In the genomic region with DNA sequence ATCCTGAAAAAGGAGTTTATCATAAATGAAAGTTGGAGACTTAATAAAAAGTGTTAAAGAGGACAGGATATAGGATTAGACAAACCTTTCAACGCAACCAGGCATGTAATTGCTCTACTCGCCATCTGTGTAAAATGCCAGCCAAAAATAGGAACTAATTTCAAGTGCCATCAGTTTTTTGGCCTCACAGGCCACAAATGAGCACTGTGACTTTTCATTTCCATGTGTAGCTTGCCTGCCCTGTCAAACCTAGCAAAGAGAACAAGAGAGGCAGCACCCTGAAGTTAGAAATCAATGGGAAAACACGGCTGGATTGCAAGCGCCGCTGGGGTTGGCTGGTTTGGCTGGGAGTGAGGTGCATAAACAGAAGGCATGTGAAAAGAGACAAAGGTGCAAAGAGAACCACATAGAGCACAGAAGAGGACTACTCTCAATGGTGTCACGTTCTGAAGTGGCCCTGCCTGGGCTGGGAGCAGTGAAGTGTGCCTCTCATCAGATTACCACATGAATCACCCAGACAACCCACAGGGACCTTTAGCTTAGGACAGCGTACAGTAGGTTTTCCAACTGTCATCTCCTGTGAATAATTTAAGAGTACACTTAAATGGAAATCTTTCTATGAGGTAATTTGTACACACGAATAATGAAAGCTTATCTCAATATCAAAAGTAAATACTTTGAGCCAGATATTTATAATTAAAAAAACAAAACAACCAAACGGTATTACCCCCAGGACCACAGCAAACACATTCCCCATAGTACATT, we compare ENCODE assay signal across 10 cellular contexts.
A peak's percentile ranks its signal among the peaks of the same experiment; 100 is the strongest.
DNase-seq lines count a peak whose midpoint lies in the region; ATAC-seq, FAIRE-seq and TF ChIP-seq lines count a peak whose summit lies in the region.
"Had no signal": no experiment of that assay in that cellular context is flagged by ENCODE, and none has a peak within 500 bp of the region (broad histone marks: within the 10 kb centered on the region; RNA-seq: fewer than 3 reads in every experiment).

No MANE protein-coding gene starts in this region.

- TF ChIP-seq CTCF in glutamatergic neuron (IDR thresholded peaks at IDR 0.05; ENCODE audit: partially characterized antibody, unreplicated experiment) (no peak), PC-3 (conservative IDR thresholded peaks at IDR 0.05; ENCODE audit: low read depth, low read length) (no peak)

- H3K9me3 Mint-ChIP-seq in glutamatergic neuron (ENCODE audit: unreplicated experiment): peaks cover 14% of the 10 kb centered on the region

- H3K79me2 ChIP-seq in PC-3 (ENCODE audit: low read length): no peaks in the 10 kb centered on the region

- H3K9me2 ChIP-seq in PC-3 (replicated peaks; ENCODE audit: low read length): no peaks in the 10 kb centered on the region

- H3F3A ChIP-seq in PC-3 (ENCODE audit: low read length, unreplicated experiment): no peaks in the 10 kb centered on the region

- H3K4me1 ChIP-seq in PC-3 (ENCODE audit: insufficient read depth, low read length): no peaks in the 10 kb centered on the region

- H2AFZ ChIP-seq in PC-3 (ENCODE audit: low read length): no peak overlapping the region

- no peak overlapping the region for H3K4me3 ChIP-seq in PC-3 (ENCODE audit: low read length)

- peak; percentile 71 for ATAC-seq in HG02981 (IDR thresholded peaks at IDR 0.05; ENCODE audit: unreplicated experiment)
- ATAC-seq in PC-3: no peak; the same call in 1 of the 2 replicates

- TF ChIP-seq POLR2A in GM12892 (IDR thresholded peaks at IDR 0.05; ENCODE audit: low read depth, low read length): no peak

- no peaks in the 10 kb centered on the region for H3K27me3 ChIP-seq in PC-3 (ENCODE audit: low read length)

- H3K9ac ChIP-seq in PC-3 (ENCODE audit: low read length): no peak overlapping the region

- H3K4me2 ChIP-seq in PC-3 (ENCODE audit: low read length): no peak overlapping the region

- no peak for FAIRE-seq in GM12892 (lab: Jason Lieb, UNC)
- FAIRE-seq: small intestine had no signal

- POLR2A ChIA-PET in PC-3 (lab: Charles Lee; ENCODE audit: unreplicated experiment): no interaction called here

- peaks cover 12% of the 10 kb centered on the region for H3K27me3 Mint-ChIP-seq in glutamatergic neuron (ENCODE audit: unreplicated experiment)

- no peak overlapping the region for H3K27ac ChIP-seq in PC-3 (ENCODE audit: low read length)

- no peaks in the 10 kb centered on the region for H3K36me3 ChIP-seq in PC-3 (ENCODE audit: low read depth, low read length)

- BruUV-seq in PC-3 (replicated peaks; lab: Mats Ljungman, UMichigan): no TSS peak

- DNase-seq in COLO668 (lab: John Stamatoyannopoulos, UW; ENCODE audit: unreplicated experiment) (peak; percentile 75), NCI-H446 treated with DMSO at 0.1 percent for 48 hours (lab: John Stamatoyannopoulos, UW) (peak; percentile 82), glutamatergic neuron (peak; percentile 35), GM12892 (ENCODE audit: insufficient read length) (no peak), PC-3 (no peak)
- no peak for DNase-seq in activated naive CD4-positive, alpha-beta T cell treated with anti-CD3 and anti-CD28 coated beads, Interleukin-2, amount 50 U/mL, for 16 hours
- DNase-seq in stimulated activated CD4-positive, alpha-beta T cell treated with anti-CD3 and anti-CD28 coated beads, Interleukin-1b, Interleukin-23, amount 100 ng/mL, for 48 hours: no peak
- DNase-seq: activated CD8-positive, alpha-beta memory T cell treated with anti-CD3 and anti-CD28 coated beads, Interleukin-2, amount 50 U/mL, for 4 hours; small intestine had no signal

- no peaks in the 10 kb centered on the region for H3K36me3 Mint-ChIP-seq in glutamatergic neuron (ENCODE audit: unreplicated experiment)

- H3K4me1 Mint-ChIP-seq in glutamatergic neuron (ENCODE audit: low read depth, unreplicated experiment): peaks cover 59% of the 10 kb centered on the region

- CTCF ChIA-PET in PC-3 (lab: Charles Lee): no interaction called here

- intact Hi-C loops in PC-3 (cut with micrococcal nuclease): no loop called here

- peak overlapping the region; percentile 96 for H3K27ac Mint-ChIP-seq in glutamatergic neuron (ENCODE audit: unreplicated experiment)

- no peaks in the 10 kb centered on the region for H3K9me3 ChIP-seq in PC-3 (ENCODE audit: low read length)

- no peaks in the 10 kb centered on the region for H4K20me1 ChIP-seq in PC-3 (ENCODE audit: low read length)

- H3K4me3 Mint-ChIP-seq in glutamatergic neuron (ENCODE audit: unreplicated experiment): peak overlapping the region; percentile 85

Comparison
In these comparisons a context has a peak if more than half of its experiments do, and no peak if none do; other contexts are left out.
1. DNase-seq: peak in COLO668 (single experiment), NCI-H446 treated with DMSO at 0.1 percent for 48 hours (single experiment) and glutamatergic neuron (single experiment); none in activated naive CD4-positive, alpha-beta T cell treated with anti-CD3 and anti-CD28 coated beads, Interleukin-2, amount 50 U/mL, for 16 hours (single experiment), GM12892 (single experiment), stimulated activated CD4-positive, alpha-beta T cell treated with anti-CD3 and anti-CD28 coated beads, Interleukin-1b, Interleukin-23, amount 100 ng/mL, for 48 hours (single experiment) and PC-3 (single experiment).